In genomic region chr10:5511885-5512280, GRCh38 we compare ENCODE assay signal across 25 cellular contexts. TPM values are rescaled to one million over a fixed set of nuclear protein-coding genes. Genes with fewer than 3 reads are reported as not detected.
DNase-seq lines count a peak whose midpoint lies in the region; ATAC-seq, FAIRE-seq and TF ChIP-seq lines count a peak whose summit lies in the region.
"Had no signal": no experiment of that assay in that cellular context is flagged by ENCODE, and none has a peak within 500 bp of the region (broad histone marks: within the 10 kb centered on the region; RNA-seq: fewer than 3 reads in every experiment).

No MANE protein-coding gene starts in this region.

- no peaks in the 10 kb centered on the region for H3K36me3 ChIP-seq in GM23338 (ENCODE audit: insufficient read depth)
- no peaks in the 10 kb centered on the region for H3K36me3 ChIP-seq in H1 (ENCODE audit: control insufficient read depth in 2 of 4, insufficient read depth in 4 of 4, low read length in 3 of 4)
- no peaks in the 10 kb centered on the region for H3K36me3 ChIP-seq in upper lobe of right lung
- no peaks in the 10 kb centered on the region for H3K36me3 ChIP-seq in gastroesophageal sphincter
- H3K36me3 ChIP-seq: BLaER1 treated with 17β-estradiol and CSF1 and Interleukin-3, amounts not matched to agents 10 nM and 100 nM; MG63 had no signal

- H3K23ac ChIP-seq in H1 (ENCODE audit: insufficient read length): no peak overlapping the region

- no peak overlapping the region; the same call in 1 of the 2 replicates for H2BK5ac ChIP-seq in H1 (ENCODE audit: low read depth, low read length)

- H3K79me1 ChIP-seq in H1 (ENCODE audit: low read depth, low read length): no peaks in the 10 kb centered on the region

- TF ChIP-seq RAD21 in H1 (IDR thresholded peaks at IDR 0.05 in 1 of 2, conservative IDR thresholded peaks at IDR 0.05 in 1 of 2; ENCODE audit: low read depth in 2 of 2, low read length in 2 of 2): no peak

- no peak overlapping the region for H4K5ac ChIP-seq in H1 (ENCODE audit: insufficient read length, low read depth, low read length)

- TF ChIP-seq EP300 in H1 (IDR thresholded peaks at IDR 0.05; ENCODE audit: borderline replicate concordance in 1 of 2, low read depth in 2 of 2, low read length in 2 of 2) (no peak), gastroesophageal sphincter (IDR thresholded peaks at IDR 0.05) (no peak)

- no peaks in the 10 kb centered on the region for H3F3A ChIP-seq in GM23338 (replicated peaks; ENCODE audit: low read depth)

- H2AFZ ChIP-seq in GM23338 (peak overlapping the region; percentile 74; the same call in 1 of the 2 replicates), H1 (ENCODE audit: low read length) (no peak overlapping the region)

- intact Hi-C loops in upper lobe of right lung (cut with DNase I): no loop called here

- no peak overlapping the region for H3K27ac ChIP-seq in GM23338 (ENCODE audit: low read depth)
- H3K27ac ChIP-seq in H1 (ENCODE audit: low read depth, low read length): no peak overlapping the region
- no peak overlapping the region for H3K27ac ChIP-seq in upper lobe of right lung
- no peak overlapping the region for H3K27ac ChIP-seq in gastroesophageal sphincter
- H3K27ac ChIP-seq: A549; BLaER1 treated with 17β-estradiol and CSF1 and Interleukin-3, amounts not matched to agents 10 nM and 100 nM had no signal

- H3K4me3 ChIP-seq in GM23338 (no peak overlapping the region), H1 (ENCODE audit: extremely low read depth in 1 of 4, insufficient read depth in 2 of 4, low read depth in 3 of 4, low read length in 4 of 4) (no peak overlapping the region), upper lobe of right lung (no peak overlapping the region), gastroesophageal sphincter (no peak overlapping the region)
- H3K4me3 ChIP-seq: A549; BLaER1 treated with 17β-estradiol and CSF1 and Interleukin-3, amounts not matched to agents 10 nM and 100 nM; MG63 had no signal

- H2AK5ac ChIP-seq in H1 (ENCODE audit: low read depth, low read length): no peak overlapping the region

- no peak overlapping the region for H3K56ac ChIP-seq in H1 (replicated peaks; ENCODE audit: insufficient read length, low read depth, low read length)

- peaks cover 11% of the 10 kb centered on the region for H3K4me1 Mint-ChIP-seq in GM23338
- H3K4me1 Mint-ChIP-seq in neural crest cell: peaks cover 16% of the 10 kb centered on the region
- H3K4me1 Mint-ChIP-seq in activated CD4-positive, alpha-beta memory T cell treated with anti-CD3 and anti-CD28 coated beads, Interleukin-2, amount 10 ng/mL, durations not matched to agents 7 days and 5 days: peaks cover 1% of the 10 kb centered on the region
- H3K4me1 Mint-ChIP-seq in type B pancreatic cell (ENCODE audit: unreplicated experiment): peaks cover 38% of the 10 kb centered on the region

- no peaks in the 10 kb centered on the region for H3K23me2 ChIP-seq in H1 (ENCODE audit: low read depth, low read length)

- no peak overlapping the region for H4K8ac ChIP-seq in H1 (ENCODE audit: extremely low read depth, insufficient read depth, low read length)

- no peak overlapping the region for H2BK120ac ChIP-seq in H1 (replicated peaks; ENCODE audit: low read depth, low read length)

- no peaks in the 10 kb centered on the region for H4K20me1 ChIP-seq in GM23338 (replicated peaks; ENCODE audit: insufficient read depth)
- no peaks in the 10 kb centered on the region for H4K20me1 ChIP-seq in H1 (replicated peaks in 1 of 2; ENCODE audit: control insufficient read depth in 1 of 2, insufficient read depth in 2 of 2, low read length in 2 of 2)
- H4K20me1 ChIP-seq: BLaER1 treated with 17β-estradiol and CSF1 and Interleukin-3, amounts not matched to agents 10 nM and 100 nM had no signal

- ATAC-seq in GM23338 (peak; percentile 37), upper lobe of right lung (no peak), gastroesophageal sphincter (no peak)
- ATAC-seq: A549 had no signal

- H2BK15ac ChIP-seq in H1 (ENCODE audit: low read length): no peak overlapping the region

- DNase-seq in GM23338 (ENCODE audit: low spot score) (no peak), H1 (ENCODE audit: low read depth in 1 of 2, low spot score in 2 of 2) (no peak), neural crest cell (ENCODE audit: low read depth, low spot score) (no peak), upper lobe of right lung (peak; percentile 27), type B pancreatic cell (ENCODE audit: extremely low spot score, unreplicated experiment) (no peak)
- DNase-seq in activated CD4-positive, alpha-beta memory T cell treated with anti-CD3 and anti-CD28 coated beads, Interleukin-2, amount 10 ng/mL, durations not matched to agents 7 days and 5 days: no peak
- DNase-seq: AML-193; CD4-positive, alpha-beta T cell; DMS79; EL; GF-D8; H9; KBM-7; MG63; NCI-H2029; NCI-H446; NCI-H524 treated with DMSO at 0.1 percent for 48 hours; NCI-H774; SK-N-SH had no signal

- no peak overlapping the region for H3K18ac ChIP-seq in H1 (ENCODE audit: extremely low read depth, low read length)

- no peak overlapping the region for H3K9ac ChIP-seq in H1 (replicated peaks in 1 of 4; ENCODE audit: extremely low read depth in 1 of 4, low read depth in 3 of 4, low read length in 3 of 4)
- H3K9ac ChIP-seq: BLaER1 treated with 17β-estradiol and CSF1 and Interleukin-3, amounts not matched to agents 10 nM and 100 nM; SK-N-SH had no signal

- no peak overlapping the region for H4K91ac ChIP-seq in H1 (replicated peaks; ENCODE audit: insufficient read length, low read length)

- H2BK20ac ChIP-seq in H1 (ENCODE audit: low read length): no peak overlapping the region; the same call in 1 of the 2 replicates

- H3K9me2 ChIP-seq in GM23338 (ENCODE audit: insufficient read depth): peaks cover 8% of the 10 kb centered on the region; the same call in 1 of the 2 replicates
- H3K9me2 ChIP-seq: SK-N-SH had no signal

- H3K9me3 ChIP-seq in H1 (ENCODE audit: insufficient read depth in 2 of 2, low read depth in 1 of 2, low read length in 1 of 2) (no peaks in the 10 kb centered on the region), upper lobe of right lung (no peaks in the 10 kb centered on the region), gastroesophageal sphincter (no peaks in the 10 kb centered on the region)
- H3K9me3 ChIP-seq: A549; BLaER1 treated with 17β-estradiol and CSF1 and Interleukin-3, amounts not matched to agents 10 nM and 100 nM; MG63; SK-N-SH had no signal

- no peak for TF ChIP-seq POLR2A in H1 (IDR thresholded peaks at IDR 0.05; ENCODE audit: control extremely low read depth in 1 of 2, low read depth in 2 of 2, low read length in 2 of 2)
- no peak for TF ChIP-seq POLR2A in gastroesophageal sphincter (IDR thresholded peaks at IDR 0.05)

- CTCF ChIA-PET in H1 (lab: Charles Lee; ENCODE audit: partially characterized antibody): interaction anchor here (0.6 to 1.4 kb wide), 3 partner anchors 9 to 260 kb away, joined by 3 to 4 read pairs (median 3); no protein-coding TSS in a partner anchor
- CTCF ChIA-PET in activated CD4-positive, alpha-beta memory T cell treated with anti-CD3 and anti-CD28 coated beads, Interleukin-2, amount 10 ng/mL, durations not matched to agents 7 days and 5 days (lab: Charles Lee): no interaction called here

- peaks cover 6% of the 10 kb centered on the region; the same call in 1 of the 2 replicates for H3K4me1 ChIP-seq in GM23338 (ENCODE audit: insufficient read depth)
- peaks cover 0 to 3% (median 0%) of the 10 kb centered on the region in 4 experiments; a peak in 1 of 7 replicates for H3K4me1 ChIP-seq in H1 (replicated peaks in 1 of 4; ENCODE audit: control insufficient read depth in 3 of 4, insufficient read depth in 4 of 4, low read length in 3 of 4)
- no peaks in the 10 kb centered on the region for H3K4me1 ChIP-seq in upper lobe of right lung
- peaks cover 0 to 17% (median 0%) of the 10 kb centered on the region in 3 donors for H3K4me1 ChIP-seq in gastroesophageal sphincter

- no peak overlapping the region for H3K4ac ChIP-seq in H1 (replicated peaks; ENCODE audit: insufficient read length, low read depth, low read length)

- H3K9me3 Mint-ChIP-seq in GM23338: no peaks in the 10 kb centered on the region
- H3K9me3 Mint-ChIP-seq in neural crest cell: peaks cover 3% of the 10 kb centered on the region
- H3K9me3 Mint-ChIP-seq in activated CD4-positive, alpha-beta memory T cell treated with anti-CD3 and anti-CD28 coated beads, Interleukin-2, amount 10 ng/mL, durations not matched to agents 7 days and 5 days: no peaks in the 10 kb centered on the region
- H3K9me3 Mint-ChIP-seq in type B pancreatic cell: peaks cover 4% of the 10 kb centered on the region
- H3K9me3 Mint-ChIP-seq: CD4-positive, alpha-beta T cell; H9 had no signal

- no peak overlapping the region; the same call in 2 of the 3 replicates for H3K4me3 Mint-ChIP-seq in GM23338
- no peak overlapping the region for H3K4me3 Mint-ChIP-seq in neural crest cell
- H3K4me3 Mint-ChIP-seq in activated CD4-positive, alpha-beta memory T cell treated with anti-CD3 and anti-CD28 coated beads, Interleukin-2, amount 10 ng/mL, durations not matched to agents 7 days and 5 days: no peak overlapping the region
- H3K4me3 Mint-ChIP-seq in type B pancreatic cell: no peak overlapping the region
- H3K4me3 Mint-ChIP-seq: CD4-positive, alpha-beta T cell; H9 had no signal

- no peak for FAIRE-seq in H1 (lab: Jason Lieb, UNC)
- FAIRE-seq: A549, GM12891, RCC 7860 had no signal

- H3K27me3 ChIP-seq in GM23338 (ENCODE audit: insufficient read depth): no peaks in the 10 kb centered on the region
- H3K27me3 ChIP-seq in H1 (replicated peaks in 1 of 4; ENCODE audit: control insufficient read depth in 3 of 4, extremely low read depth in 1 of 4, insufficient read depth in 3 of 4, low read length in 3 of 4): no peaks in the 10 kb centered on the region
- H3K27me3 ChIP-seq in upper lobe of right lung: no peaks in the 10 kb centered on the region
- H3K27me3 ChIP-seq in gastroesophageal sphincter: no peaks in the 10 kb centered on the region
- H3K27me3 ChIP-seq: BLaER1 treated with 17β-estradiol and CSF1 and Interleukin-3, amounts not matched to agents 10 nM and 100 nM; MG63 had no signal

- no peak overlapping the region for H3K14ac ChIP-seq in H1 (ENCODE audit: insufficient read length)

- H3K27ac Mint-ChIP-seq in GM23338 (no peak overlapping the region), neural crest cell (ENCODE audit: unreplicated experiment) (peak overlapping the region; percentile 5), type B pancreatic cell (no peak overlapping the region)
- H3K27ac Mint-ChIP-seq in activated CD4-positive, alpha-beta memory T cell treated with anti-CD3 and anti-CD28 coated beads, Interleukin-2, amount 10 ng/mL, durations not matched to agents 7 days and 5 days: no peak overlapping the region
- H3K27ac Mint-ChIP-seq: CD4-positive, alpha-beta T cell had no signal

- no peaks in the 10 kb centered on the region for H3K79me2 ChIP-seq in GM23338 (replicated peaks; ENCODE audit: insufficient read depth)
- H3K79me2 ChIP-seq in H1 (ENCODE audit: control insufficient read depth in 1 of 2, insufficient read depth in 2 of 2, low read length in 2 of 2): no peaks in the 10 kb centered on the region

- 0 out of 2 replicates have a peak overlapping the region, but pooled peaks have one; percentile 27 for H2BK12ac ChIP-seq in H1 (ENCODE audit: low read depth, low read length)

- TF ChIP-seq CTCF in GM23338 (conservative IDR thresholded peaks at IDR 0.05; ENCODE audit: low read depth in 2 of 2) (no peak), H1 (IDR thresholded peaks at IDR 0.05; ENCODE audit: control extremely low read depth in 1 of 3, insufficient read depth in 1 of 3, low read depth in 1 of 3, low read length in 3 of 3) (no peak), neural crest cell (conservative IDR thresholded peaks at IDR 0.05) (no peak), upper lobe of right lung (IDR thresholded peaks at IDR 0.05) (no peak), gastroesophageal sphincter (IDR thresholded peaks at IDR 0.05) (no peak), type B pancreatic cell (conservative IDR thresholded peaks at IDR 0.05) (no peak)

- WGBS in H1 (ENCODE audit: extremely low coverage in 1 of 2, insufficient coverage in 1 of 2, insufficient read length in 1 of 2, insufficient replicate concordance in 2 of 2, low coverage in 1 of 2, low lambda C conversion rate in 2 of 2, missing lambda C conversion rate in 1 of 2), 2 experiments: 93% methylated on average over 16 of the region's 17 CpGs; no CpG with 5 or more reads in 1 of the 2 experiments
- 90 to 94% methylated on average over 9 to 10 of the region's 17 CpGs for WGBS in gastroesophageal sphincter (ENCODE audit: low coverage in 1 of 2), 2 donors

- H3K27me3 Mint-ChIP-seq in GM23338 (ENCODE audit: insufficient read depth, low read depth, poor library complexity) (peaks cover 5% of the 10 kb centered on the region), neural crest cell (ENCODE audit: low read depth) (no peaks in the 10 kb centered on the region), type B pancreatic cell (no peaks in the 10 kb centered on the region)
- H3K27me3 Mint-ChIP-seq in activated CD4-positive, alpha-beta memory T cell treated with anti-CD3 and anti-CD28 coated beads, Interleukin-2, amount 10 ng/mL, durations not matched to agents 7 days and 5 days: peaks cover 20% of the 10 kb centered on the region
- H3K27me3 Mint-ChIP-seq: CD4-positive, alpha-beta T cell had no signal

- no peaks in the 10 kb centered on the region for H3K36me3 Mint-ChIP-seq in GM23338 (ENCODE audit: low read depth)
- H3K36me3 Mint-ChIP-seq in neural crest cell (ENCODE audit: low read depth): no peaks in the 10 kb centered on the region
- H3K36me3 Mint-ChIP-seq in activated CD4-positive, alpha-beta memory T cell treated with anti-CD3 and anti-CD28 coated beads, Interleukin-2, amount 10 ng/mL, durations not matched to agents 7 days and 5 days (ENCODE audit: low read depth): no peaks in the 10 kb centered on the region
- H3K36me3 Mint-ChIP-seq in type B pancreatic cell: no peaks in the 10 kb centered on the region

- no peak overlapping the region for H3K4me2 ChIP-seq in GM23338
- no peak overlapping the region for H3K4me2 ChIP-seq in H1 (ENCODE audit: insufficient read depth in 1 of 2, low read depth in 2 of 2, low read length in 2 of 2)
- H3K4me2 ChIP-seq: A549; BLaER1 treated with 17β-estradiol and CSF1 and Interleukin-3, amounts not matched to agents 10 nM and 100 nM; SK-N-SH had no signal

- POLR2A ChIA-PET in H1 (lab: Charles Lee; ENCODE audit: partially characterized antibody): interaction anchor here (0.7 kb wide), 1 partner anchor 68 kb away, joined by 3 read pairs; no protein-coding TSS in a partner anchor
- POLR2A ChIA-PET in activated CD4-positive, alpha-beta memory T cell treated with anti-CD3 and anti-CD28 coated beads, Interleukin-2, amount 10 ng/mL, durations not matched to agents 7 days and 5 days (lab: Charles Lee): no interaction called here

RNA-seq across cellular contexts. Expression of gene CALML5, which starts 12.5 kb away (rescaled TPM):
- 0.27 TPM in 1 of 2 replicates, not detected in the other for total RNA-seq in GM23338 (2014; rRNA removed; shearing (Covaris generic))
- polyA plus RNA-seq in GM23338 (2016; fragmentation: Nextera tagmentation; extraction: Ambion mirVana): 0.26 and 0.40 TPM in 2 replicates
- 0.38 TPM in 1 of 2 replicates, not detected in the other for total RNA-seq in H1 (2021; fragmentation: NEBNext Ultra II Directional; extraction: Animal tissue kit (Norgen Biotek cat#: 25700))
- polyA plus RNA-seq in H1 (2011; rRNA removed): 0.09 TPM in 1 of 2 replicates, not detected in the other
- polyA plus RNA-seq in H1 (2011; cell fraction: cytosol; rRNA removed): not detected
- not detected for polyA plus RNA-seq in H1 (2011; cell fraction: nucleus; rRNA removed)
- not detected in 4 replicates for polyA plus RNA-seq in H1 (2012, experiment 1 of 2)
- not detected for polyA plus RNA-seq in H1 (2012, experiment 2 of 2)
- not detected for polyA plus RNA-seq in H1 (2013, experiment 1 of 2)
- polyA plus RNA-seq in H1 (2013, experiment 2 of 2): not detected
- polyA minus RNA-seq in H1 (2011; rRNA and poly(A)+ RNA removed): not detected in 2 replicates
- polyA minus RNA-seq in H1 (2011; cell fraction: cytosol; rRNA and poly(A)+ RNA removed): not detected
- polyA minus RNA-seq in H1 (2011; cell fraction: nucleus; rRNA and poly(A)+ RNA removed): not detected
- total RNA-seq in neural crest cell: not detected in 2 replicates
- total RNA-seq in upper lobe of right lung: not detected
- total RNA-seq in gastroesophageal sphincter: not detected
- not detected for total RNA-seq in activated CD4-positive, alpha-beta memory T cell treated with anti-CD3 and anti-CD28 coated beads, Interleukin-2, amount 10 ng/mL, durations not matched to agents 7 days and 5 days
- total RNA-seq in type B pancreatic cell (ENCODE audit: low replicate concordance): not detected in 2 replicates
- total RNA-seq: CD4-positive, alpha-beta T cell; H9; LHCN-M2 had no signal
- polyA plus RNA-seq: A549, SK-N-SH had no signal

RNA-seq across cellular contexts. Expression of gene CALML3, which starts 12.9 kb away (rescaled TPM):
- total RNA-seq in GM23338 (2014; rRNA removed; shearing (Covaris generic)): not detected in 2 replicates
- not detected in 2 replicates for polyA plus RNA-seq in GM23338 (2016; fragmentation: Nextera tagmentation; extraction: Ambion mirVana)
- total RNA-seq in H1 (2021; fragmentation: NEBNext Ultra II Directional; extraction: Animal tissue kit (Norgen Biotek cat#: 25700)): not detected in 2 replicates
- not detected in 2 replicates for polyA plus RNA-seq in H1 (2011; rRNA removed)
- not detected for polyA plus RNA-seq in H1 (2011; cell fraction: cytosol; rRNA removed)
- polyA plus RNA-seq in H1 (2011; cell fraction: nucleus; rRNA removed): not detected
- not detected in 4 replicates for polyA plus RNA-seq in H1 (2012, experiment 1 of 2)
- polyA plus RNA-seq in H1 (2012, experiment 2 of 2): not detected
- polyA plus RNA-seq in H1 (2013, experiment 1 of 2): not detected
- polyA plus RNA-seq in H1 (2013, experiment 2 of 2): not detected
- polyA minus RNA-seq in H1 (2011; rRNA and poly(A)+ RNA removed): not detected in 2 replicates
- polyA minus RNA-seq in H1 (2011; cell fraction: cytosol; rRNA and poly(A)+ RNA removed): not detected
- polyA minus RNA-seq in H1 (2011; cell fraction: nucleus; rRNA and poly(A)+ RNA removed): not detected
- not detected in 2 replicates for total RNA-seq in neural crest cell
- not detected for total RNA-seq in upper lobe of right lung
- total RNA-seq in gastroesophageal sphincter: 10 to 100 TPM in 1 of 4 donors, 1 to 10 TPM in 1, under 1 TPM in 1, not detected in 1; 0.13 to 19.4 (median 1.9) TPM
- total RNA-seq in activated CD4-positive, alpha-beta memory T cell treated with anti-CD3 and anti-CD28 coated beads, Interleukin-2, amount 10 ng/mL, durations not matched to agents 7 days and 5 days: not detected
- total RNA-seq in type B pancreatic cell (ENCODE audit: low replicate concordance): not detected in 2 replicates
- total RNA-seq: CD4-positive, alpha-beta T cell; H9; LHCN-M2 had no signal
- polyA plus RNA-seq: A549, SK-N-SH had no signal
